Comparison of ENCODE assay signal across 1 cellular context in genomic region chr9:113398796-113399195, GRCh38.
TF ChIP-seq lines count a peak whose summit lies in the region.

No MANE protein-coding gene starts in this region.

TF ChIP-seq in liver, 16 proteins besides CTCF, POLR2A, EP300 and RAD21:
- TF ChIP-seq ATF3 (IDR thresholded peaks at IDR 0.05) (no peak), HNF4G (IDR thresholded peaks at IDR 0.05) (no peak), MAX (IDR thresholded peaks at IDR 0.05) (no peak), TAF1 (conservative IDR thresholded peaks at IDR 0.05) (no peak), FOXA1 (IDR thresholded peaks at IDR 0.05) (no peak), EGR1 (IDR thresholded peaks at IDR 0.05; ENCODE audit: low read depth in 2 of 2) (no peak), RXRA (IDR thresholded peaks at IDR 0.05) (peak in 1 of 2 donors; percentile 8), REST (IDR thresholded peaks at IDR 0.05) (peak; percentile 42), HNF4A (conservative IDR thresholded peaks at IDR 0.05) (peak in 1 of 2 donors; percentile 17), NR2F2 (IDR thresholded peaks at IDR 0.05) (no peak), FOXA2 (IDR thresholded peaks at IDR 0.05) (no peak)
